In genomic region chr19:54121259-54121658, GRCh38 we compare ENCODE assay signal across 16 cellular contexts. TPM values are rescaled to one million over a fixed set of nuclear protein-coding genes. Genes with fewer than 3 reads are reported as not detected.
DNase-seq lines count a peak whose midpoint lies in the region; ATAC-seq, FAIRE-seq and TF ChIP-seq lines count a peak whose summit lies in the region.
"Had no signal": no experiment of that assay in that cellular context is flagged by ENCODE, and none has a peak within 500 bp of the region (broad histone marks: within the 10 kb centered on the region; RNA-seq: fewer than 3 reads in every experiment).

No MANE protein-coding gene starts in this region.

- H3K27me3 Mint-ChIP-seq in T-cell: no peaks in the 10 kb centered on the region
- H3K27me3 Mint-ChIP-seq: CD4-positive, alpha-beta memory T cell had no signal

- H3K56ac ChIP-seq in H1 (replicated peaks; ENCODE audit: insufficient read length, low read depth, low read length): no peak overlapping the region

- H3K4me3 Mint-ChIP-seq in T-cell: no peak overlapping the region
- H3K4me3 Mint-ChIP-seq: CD4-positive, alpha-beta memory T cell had no signal

- no peak overlapping the region for H3K23ac ChIP-seq in H1 (ENCODE audit: insufficient read length)

- no peak overlapping the region for H3K4me2 ChIP-seq in H1 (ENCODE audit: insufficient read depth in 1 of 2, low read depth in 2 of 2, low read length in 2 of 2)

- no peak overlapping the region for H3K27ac Mint-ChIP-seq in T-cell
- H3K27ac Mint-ChIP-seq: CD4-positive, alpha-beta memory T cell had no signal

- H4K20me1 ChIP-seq in H1 (replicated peaks in 1 of 2; ENCODE audit: control insufficient read depth in 1 of 2, insufficient read depth in 2 of 2, low read length in 2 of 2): peaks cover 0 to 7% of the 10 kb centered on the region in 2 experiments

- H3K9me3 ChIP-seq in H1 (ENCODE audit: insufficient read depth in 2 of 2, low read depth in 1 of 2, low read length in 1 of 2): no peaks in the 10 kb centered on the region
- H3K9me3 ChIP-seq in transverse colon: no peaks in the 10 kb centered on the region
- H3K9me3 ChIP-seq: BE2C had no signal

- FAIRE-seq in H1 (lab: Jason Lieb, UNC): no peak
- FAIRE-seq: A204.1, G401.6, GM12891 had no signal

- TF ChIP-seq CTCF in H1 (IDR thresholded peaks at IDR 0.05; ENCODE audit: control extremely low read depth in 1 of 3, insufficient read depth in 1 of 3, low read depth in 1 of 3, low read length in 3 of 3): no peak
- TF ChIP-seq CTCF in transverse colon (IDR thresholded peaks at IDR 0.05): no peak

- H3K79me2 ChIP-seq in H1 (ENCODE audit: control insufficient read depth in 1 of 2, insufficient read depth in 2 of 2, low read length in 2 of 2): peaks cover 0 to 9% of the 10 kb centered on the region in 2 experiments; a peak in 2 of 4 replicates

- no peak for ATAC-seq in T-cell (replicated peaks in 1 of 4)

- no peak overlapping the region for H2BK5ac ChIP-seq in H1 (ENCODE audit: low read depth, low read length)

- H3K36me3 ChIP-seq in H1 (ENCODE audit: control insufficient read depth in 2 of 4, insufficient read depth in 4 of 4, low read length in 3 of 4) (peaks cover 19 to 55% (median 48%) of the 10 kb centered on the region in 4 experiments), transverse colon (peaks cover 0 to 57% (median 13%) of the 10 kb centered on the region in 4 donors)

- H3K18ac ChIP-seq in H1 (ENCODE audit: extremely low read depth, low read length): no peak overlapping the region

- H3K4ac ChIP-seq in H1 (replicated peaks; ENCODE audit: insufficient read length, low read depth, low read length): no peak overlapping the region

- no peak overlapping the region for H2AK5ac ChIP-seq in H1 (ENCODE audit: low read depth, low read length)

- TF ChIP-seq RAD21 in Ishikawa (IDR thresholded peaks at IDR 0.05; ENCODE audit: low read depth) (no peak), H1 (IDR thresholded peaks at IDR 0.05 in 1 of 2, conservative IDR thresholded peaks at IDR 0.05 in 1 of 2; ENCODE audit: low read depth in 2 of 2, low read length in 2 of 2) (no peak)

- TF ChIP-seq EP300 in Ishikawa (IDR thresholded peaks at IDR 0.05; ENCODE audit: borderline replicate concordance) (no peak), H1 (IDR thresholded peaks at IDR 0.05; ENCODE audit: borderline replicate concordance in 1 of 2, low read depth in 2 of 2, low read length in 2 of 2) (no peak), transverse colon (IDR thresholded peaks at IDR 0.05; ENCODE audit: low read depth) (no peak)

- no peak overlapping the region for H4K8ac ChIP-seq in H1 (ENCODE audit: extremely low read depth, insufficient read depth, low read length)

- H2AFZ ChIP-seq in H1 (ENCODE audit: low read length): no peak overlapping the region
- H2AFZ ChIP-seq: GM23248 had no signal

- in situ Hi-C loops in transverse colon (cut with MboI; ENCODE audit: low pct_ligation_motif_present in 1 of 4, low pct_unique_long_range_greater_than_20kb in 1 of 4, low sequenced_read_pairs in 3 of 4): no loop called here

- no peaks in the 10 kb centered on the region for H3K27me3 ChIP-seq in H1 (replicated peaks in 1 of 4; ENCODE audit: control insufficient read depth in 3 of 4, extremely low read depth in 1 of 4, insufficient read depth in 3 of 4, low read length in 3 of 4)
- no peaks in the 10 kb centered on the region for H3K27me3 ChIP-seq in transverse colon
- H3K27me3 ChIP-seq: BE2C had no signal

- peaks cover 8 to 17% (median 17%) of the 10 kb centered on the region in 3 donors for H3K4me1 Mint-ChIP-seq in T-cell

- H3K4me1 ChIP-seq in H1 (replicated peaks in 1 of 4; ENCODE audit: control insufficient read depth in 3 of 4, insufficient read depth in 4 of 4, low read length in 3 of 4) (peaks cover 0 to 7% (median 2%) of the 10 kb centered on the region in 4 experiments; a peak in 3 of 7 replicates), transverse colon (peaks cover 5 to 9% (median 7%) of the 10 kb centered on the region in 4 donors)
- H3K4me1 ChIP-seq: BE2C had no signal

- no peak overlapping the region for H4K5ac ChIP-seq in H1 (ENCODE audit: insufficient read length, low read depth, low read length)

- no peak overlapping the region for H2BK120ac ChIP-seq in H1 (replicated peaks; ENCODE audit: low read depth, low read length)

- intact Hi-C loops in transverse colon (cut with DNase I; ENCODE audit: low total_unique reads): loop anchor here (5.0 kb wide), 1 partner anchor 1151 kb away; no protein-coding TSS in a partner anchor

- no peak overlapping the region for H2BK15ac ChIP-seq in H1 (ENCODE audit: low read length)

- DNase-seq in H1 (ENCODE audit: low read depth in 1 of 2, low spot score in 2 of 2): no peak
- peak; percentile 54 for DNase-seq in transverse colon
- DNase-seq in T-cell: no peak
- no peak for DNase-seq in germinal center (ENCODE audit: low spot score)
- DNase-seq: BE2C; CD4-positive, alpha-beta memory T cell; DMS79 treated with DMSO at 0.1 percent for 48 hours; EL; GM23248; H7; KBM-7 had no signal

- peaks cover 12% of the 10 kb centered on the region for H3K79me1 ChIP-seq in H1 (ENCODE audit: low read depth, low read length)

- CTCF ChIA-PET in H1 (lab: Charles Lee; ENCODE audit: partially characterized antibody): no interaction called here
- CTCF ChIA-PET in T-cell (lab: Charles Lee): interaction anchor here in 1 of 2 donors (0.7 kb wide), 1 partner anchor 1517 kb away, joined by 3 read pairs; no protein-coding TSS in a partner anchor

- H3K9ac ChIP-seq in H1 (replicated peaks in 1 of 4; ENCODE audit: extremely low read depth in 1 of 4, low read depth in 3 of 4, low read length in 3 of 4): no peak overlapping the region
- H3K9ac ChIP-seq: GM23248 had no signal

- H3K9me3 Mint-ChIP-seq in T-cell: no peaks in the 10 kb centered on the region

- POLR2A ChIA-PET in H1 (lab: Charles Lee; ENCODE audit: partially characterized antibody): interaction anchor here (1.3 to 2.1 kb wide), 5 partner anchors 8 to 14 kb away, joined by 4 to 8 read pairs (median 8); no protein-coding TSS in a partner anchor
- POLR2A ChIA-PET in T-cell (lab: Charles Lee): no interaction called here

- no peak overlapping the region for H3K4me3 ChIP-seq in H1 (ENCODE audit: extremely low read depth in 1 of 4, insufficient read depth in 2 of 4, low read depth in 3 of 4, low read length in 4 of 4)
- H3K4me3 ChIP-seq in transverse colon: no peak overlapping the region
- H3K4me3 ChIP-seq: GM23248 had no signal

- TF ChIP-seq POLR2A in H1 (IDR thresholded peaks at IDR 0.05; ENCODE audit: control extremely low read depth in 1 of 2, low read depth in 2 of 2, low read length in 2 of 2) (no peak), transverse colon (IDR thresholded peaks at IDR 0.05) (no peak)

- H2BK12ac ChIP-seq in H1 (ENCODE audit: low read depth, low read length): no peak overlapping the region

- 78% methylated on average over 6 of the region's 10 CpGs; no CpG with 5 or more reads in 1 of the 2 experiments for WGBS in H1 (ENCODE audit: extremely low coverage in 1 of 2, insufficient coverage in 1 of 2, insufficient read length in 1 of 2, insufficient replicate concordance in 2 of 2, low coverage in 1 of 2, low lambda C conversion rate in 2 of 2, missing lambda C conversion rate in 1 of 2), 2 experiments
- WGBS in transverse colon (ENCODE audit: low coverage in 1 of 2), 2 donors: 42 to 61% methylated on average over 2 to 10 of the region's 10 CpGs

- H3K27ac ChIP-seq in H1 (ENCODE audit: low read depth, low read length): no peak overlapping the region
- H3K27ac ChIP-seq in transverse colon: no peak overlapping the region
- H3K27ac ChIP-seq: C4-2B, GM23248 had no signal

- no peak overlapping the region for H4K91ac ChIP-seq in H1 (replicated peaks; ENCODE audit: insufficient read length, low read length)

- no peaks in the 10 kb centered on the region for H3K23me2 ChIP-seq in H1 (ENCODE audit: low read depth, low read length)

- H3K14ac ChIP-seq in H1 (ENCODE audit: insufficient read length): no peak overlapping the region

- H3K36me3 Mint-ChIP-seq in T-cell: peaks cover 41% of the 10 kb centered on the region

- H2BK20ac ChIP-seq in H1 (ENCODE audit: low read length): no peak overlapping the region

RNA-seq across cellular contexts. Expression of gene PRPF31, which starts 5.7 kb away (rescaled TPM):
- 89.5 and 97.4 TPM in 2 replicates for total RNA-seq in H1 (2021; fragmentation: NEBNext Ultra II Directional; extraction: Animal tissue kit (Norgen Biotek cat#: 25700))
- 51.1 and 67.1 TPM in 2 replicates for polyA plus RNA-seq in H1 (2011; rRNA removed)
- 70.4 TPM for polyA plus RNA-seq in H1 (2011; cell fraction: cytosol; rRNA removed)
- 84.9 TPM for polyA plus RNA-seq in H1 (2011; cell fraction: nucleus; rRNA removed)
- polyA plus RNA-seq in H1 (2012, experiment 1 of 2): 66.4 to 104 TPM (median 101 TPM) in 4 replicates
- 45.9 TPM for polyA plus RNA-seq in H1 (2012, experiment 2 of 2)
- polyA plus RNA-seq in H1 (2013, experiment 1 of 2): 64.0 TPM
- polyA plus RNA-seq in H1 (2013, experiment 2 of 2): 67.0 TPM
- 28.2 and 36.3 TPM in 2 replicates for polyA minus RNA-seq in H1 (2011; rRNA and poly(A)+ RNA removed)
- 28.2 TPM for polyA minus RNA-seq in H1 (2011; cell fraction: cytosol; rRNA and poly(A)+ RNA removed)
- polyA minus RNA-seq in H1 (2011; cell fraction: nucleus; rRNA and poly(A)+ RNA removed): 21.2 TPM
- total RNA-seq in transverse colon: 10 to 100 TPM; 24.7 to 50.5 (median 34.9) TPM
- total RNA-seq in T-cell: 10 to 100 TPM; 56.3 to 75.3 (median 69.8) TPM

RNA-seq across cellular contexts. Expression of gene TFPT, which starts 5.8 kb away (rescaled TPM):
- 17.7 TPM in 2 replicates for total RNA-seq in H1 (2021; fragmentation: NEBNext Ultra II Directional; extraction: Animal tissue kit (Norgen Biotek cat#: 25700))
- 10.4 and 17.3 TPM in 2 replicates for polyA plus RNA-seq in H1 (2011; rRNA removed)
- 17.4 TPM for polyA plus RNA-seq in H1 (2011; cell fraction: cytosol; rRNA removed)
- 10.2 TPM for polyA plus RNA-seq in H1 (2011; cell fraction: nucleus; rRNA removed)
- 15.9 to 18.4 TPM (median 17.5 TPM) in 4 replicates for polyA plus RNA-seq in H1 (2012, experiment 1 of 2)
- polyA plus RNA-seq in H1 (2012, experiment 2 of 2): 9.4 TPM
- 9.3 TPM for polyA plus RNA-seq in H1 (2013, experiment 1 of 2)
- polyA plus RNA-seq in H1 (2013, experiment 2 of 2): 9.8 TPM
- polyA minus RNA-seq in H1 (2011; rRNA and poly(A)+ RNA removed): 1.9 and 2.1 TPM in 2 replicates
- polyA minus RNA-seq in H1 (2011; cell fraction: cytosol; rRNA and poly(A)+ RNA removed): 7.4 TPM
- polyA minus RNA-seq in H1 (2011; cell fraction: nucleus; rRNA and poly(A)+ RNA removed): 7.3 TPM
- total RNA-seq in transverse colon: 10 to 100 TPM in 3 of 4 donors, 1 to 10 TPM in 1; 9.8 to 25.8 (median 14.0) TPM
- 10 to 100 TPM; 12.0 to 27.0 (median 20.7) TPM for total RNA-seq in T-cell

RNA-seq across cellular contexts. Expression of gene CNOT3, which starts 16.3 kb away (rescaled TPM):
- 82.9 and 86.4 TPM in 2 replicates for total RNA-seq in H1 (2021; fragmentation: NEBNext Ultra II Directional; extraction: Animal tissue kit (Norgen Biotek cat#: 25700))
- 21.2 and 44.0 TPM in 2 replicates for polyA plus RNA-seq in H1 (2011; rRNA removed)
- 21.1 TPM for polyA plus RNA-seq in H1 (2011; cell fraction: cytosol; rRNA removed)
- 40.7 TPM for polyA plus RNA-seq in H1 (2011; cell fraction: nucleus; rRNA removed)
- 58.4 to 80.0 TPM (median 76.9 TPM) in 4 replicates for polyA plus RNA-seq in H1 (2012, experiment 1 of 2)
- 81.1 TPM for polyA plus RNA-seq in H1 (2012, experiment 2 of 2)
- polyA plus RNA-seq in H1 (2013, experiment 1 of 2): 59.8 TPM
- polyA plus RNA-seq in H1 (2013, experiment 2 of 2): 58.6 TPM
- 17.1 and 29.0 TPM in 2 replicates for polyA minus RNA-seq in H1 (2011; rRNA and poly(A)+ RNA removed)
- 47.1 TPM for polyA minus RNA-seq in H1 (2011; cell fraction: cytosol; rRNA and poly(A)+ RNA removed)
- 17.9 TPM for polyA minus RNA-seq in H1 (2011; cell fraction: nucleus; rRNA and poly(A)+ RNA removed)
- total RNA-seq in transverse colon (10 to 100 TPM; 28.1 to 85.7 (median 32.1) TPM), T-cell (10 to 100 TPM; 45.9 to 83.1 (median 77.0) TPM)

RNA-seq across cellular contexts. Expression of gene NDUFA3, which starts 18.6 kb away (rescaled TPM):
- total RNA-seq in H1 (2021; fragmentation: NEBNext Ultra II Directional; extraction: Animal tissue kit (Norgen Biotek cat#: 25700)): 175 and 177 TPM in 2 replicates
- 208 and 294 TPM in 2 replicates for polyA plus RNA-seq in H1 (2011; rRNA removed)
- 162 TPM for polyA plus RNA-seq in H1 (2011; cell fraction: cytosol; rRNA removed)
- 152 TPM for polyA plus RNA-seq in H1 (2011; cell fraction: nucleus; rRNA removed)
- polyA plus RNA-seq in H1 (2012, experiment 1 of 2): 315 to 383 TPM (median 326 TPM) in 4 replicates
- polyA plus RNA-seq in H1 (2012, experiment 2 of 2): 395 TPM
- polyA plus RNA-seq in H1 (2013, experiment 1 of 2): 842 TPM
- 873 TPM for polyA plus RNA-seq in H1 (2013, experiment 2 of 2)
- 56.9 and 81.7 TPM in 2 replicates for polyA minus RNA-seq in H1 (2011; rRNA and poly(A)+ RNA removed)
- polyA minus RNA-seq in H1 (2011; cell fraction: cytosol; rRNA and poly(A)+ RNA removed): 256 TPM
- polyA minus RNA-seq in H1 (2011; cell fraction: nucleus; rRNA and poly(A)+ RNA removed): 60.9 TPM
- total RNA-seq in transverse colon: 100 to 1,000 TPM in 2 of 4 donors, 10 to 100 TPM in 2; 25.4 to 316 (median 97.3) TPM
- 100 to 1,000 TPM in 3 of 5 donors, 10 to 100 TPM in 2; 77.4 to 137 (median 123) TPM for total RNA-seq in T-cell

RNA-seq across cellular contexts. Expression of gene OSCAR, which starts 20.7 kb away (rescaled TPM):
- 0.90 and 1.1 TPM in 2 replicates for total RNA-seq in H1 (2021; fragmentation: NEBNext Ultra II Directional; extraction: Animal tissue kit (Norgen Biotek cat#: 25700))
- polyA plus RNA-seq in H1 (2011; rRNA removed): 1.1 and 2.2 TPM in 2 replicates
- polyA plus RNA-seq in H1 (2011; cell fraction: cytosol; rRNA removed): 1.5 TPM
- 2.1 TPM for polyA plus RNA-seq in H1 (2011; cell fraction: nucleus; rRNA removed)
- polyA plus RNA-seq in H1 (2012, experiment 1 of 2): 1.9 to 2.3 TPM (median 2.2 TPM) in 4 replicates
- 0.59 TPM for polyA plus RNA-seq in H1 (2012, experiment 2 of 2)
- 2.7 TPM for polyA plus RNA-seq in H1 (2013, experiment 1 of 2)
- polyA plus RNA-seq in H1 (2013, experiment 2 of 2): 2.5 TPM
- 0.46 and 0.60 TPM in 2 replicates for polyA minus RNA-seq in H1 (2011; rRNA and poly(A)+ RNA removed)
- polyA minus RNA-seq in H1 (2011; cell fraction: cytosol; rRNA and poly(A)+ RNA removed): 1.6 TPM
- 1.2 TPM for polyA minus RNA-seq in H1 (2011; cell fraction: nucleus; rRNA and poly(A)+ RNA removed)
- total RNA-seq in transverse colon (1 to 10 TPM in 1 of 4 donors, under 1 TPM in 2, not detected in 1; 0.27 to 3.2 (median 0.75) TPM), T-cell (under 1 TPM; 0.32 to 0.76 (median 0.58) TPM)
